9 cellular contexts compared by ENCODE assay signal in the genomic region with DNA sequence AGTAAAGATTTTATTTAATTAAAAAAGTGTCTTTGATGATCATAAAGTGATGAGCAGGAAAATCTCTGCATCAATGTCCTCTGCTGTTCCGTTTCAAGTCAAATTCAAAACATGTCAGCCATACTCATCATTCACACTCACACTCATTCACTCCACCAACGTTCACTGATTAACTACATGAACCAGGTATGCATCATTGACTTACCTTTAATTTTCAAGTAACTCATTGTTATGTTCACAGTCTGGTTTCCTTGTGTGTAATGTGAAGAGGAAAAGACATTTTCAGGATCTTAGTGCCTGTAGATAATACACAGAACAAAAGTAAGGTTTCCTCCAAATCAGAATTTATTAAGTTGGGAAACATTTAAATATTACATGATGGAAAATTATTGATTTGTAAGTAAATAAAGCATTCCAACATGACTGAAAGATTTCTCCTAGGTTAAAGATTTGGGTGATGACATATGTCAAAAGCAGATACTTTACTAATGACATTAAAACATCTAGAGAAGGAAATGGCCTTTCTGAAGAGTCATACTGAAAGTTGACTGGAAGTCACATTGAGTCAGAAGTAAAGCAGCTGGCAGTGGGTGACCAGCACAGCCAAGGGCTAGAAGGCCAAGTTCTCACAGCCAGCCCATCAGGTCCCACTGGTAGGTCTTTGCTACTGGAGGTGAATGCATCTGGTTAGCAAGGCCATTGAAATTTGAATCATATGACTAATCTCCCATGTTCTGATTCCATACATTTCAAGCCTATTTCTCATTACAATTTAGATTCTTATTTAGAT.
DNase-seq lines count a peak whose midpoint lies in the region; ATAC-seq and TF ChIP-seq lines count a peak whose summit lies in the region.
"Had no signal": no experiment of that assay in that cellular context is flagged by ENCODE, and none has a peak within 500 bp of the region (broad histone marks: within the 10 kb centered on the region; RNA-seq: fewer than 3 reads in every experiment).

No MANE protein-coding gene starts in this region.

- H3K9me3 ChIP-seq in esophagus squamous epithelium, result no peaks in the 10 kb centered on the region

- no peak overlapping the region for H3K27ac ChIP-seq in esophagus squamous epithelium

- no peaks in the 10 kb centered on the region for H3K27me3 ChIP-seq in esophagus squamous epithelium

- H3K4me3 ChIP-seq in fibroblast of pulmonary artery (replicated peaks; ENCODE audit: low read depth, low read length) (no peak overlapping the region), esophagus squamous epithelium (no peak overlapping the region)

- DNase-seq in GM13977 (ENCODE audit: low spot score) (peak; percentile 17), fibroblast of pulmonary artery (ENCODE audit: low read depth) (peak; percentile 32), occipital lobe (lab: John Stamatoyannopoulos, UW) (no peak), esophagus squamous epithelium (lab: John Stamatoyannopoulos, UW) (no peak), 8988T (no peak)
- DNase-seq in central memory CD4-positive, alpha-beta T cell, result no peak
- DNase-seq: retina had no signal

- TF ChIP-seq CTCF in GM13977 (IDR thresholded peaks at IDR 0.05; ENCODE audit: extremely low read depth, insufficient read depth, missing control alignments) (no peak), fibroblast of pulmonary artery (IDR thresholded peaks at IDR 0.05; ENCODE audit: low read length, missing control alignments) (no peak), esophagus squamous epithelium (IDR thresholded peaks at IDR 0.05) (no peak)

- no peaks in the 10 kb centered on the region for H3K36me3 ChIP-seq in esophagus squamous epithelium

- TF ChIP-seq POLR2A in esophagus squamous epithelium (IDR thresholded peaks at IDR 0.05), result no peak

- H3K4me1 ChIP-seq in esophagus squamous epithelium, result peaks cover 0 to 5% (median 0%) of the 10 kb centered on the region in 3 donors

- intact Hi-C loops in esophagus squamous epithelium (cut with DNase I), result no loop called here

- in situ Hi-C loops in GM13977 (cut with MboI; ENCODE audit: low pct_unique_long_range_greater_than_20kb, low sequenced_read_pairs, unreplicated experiment), result no loop called here

- ATAC-seq in GM21576 (IDR thresholded peaks at IDR 0.05; ENCODE audit: unreplicated experiment), result peak; percentile 99
- peak; percentile 98 for ATAC-seq in HG03457 (IDR thresholded peaks at IDR 0.05; ENCODE audit: unreplicated experiment)

- 64 to 78% methylated on average over 2 of the region's 2 CpGs for WGBS in esophagus squamous epithelium, 2 donors

Comparison
In these comparisons a context has a peak if more than half of its experiments do, and no peak if none do; other contexts are left out.
1. DNase-seq: peak in GM13977 (single experiment) and fibroblast of pulmonary artery (single experiment); none in occipital lobe (single experiment), central memory CD4-positive, alpha-beta T cell (single experiment), esophagus squamous epithelium (single experiment) and 8988T (single experiment).